ENCODE assay signal across 11 cellular contexts in the genomic region with DNA sequence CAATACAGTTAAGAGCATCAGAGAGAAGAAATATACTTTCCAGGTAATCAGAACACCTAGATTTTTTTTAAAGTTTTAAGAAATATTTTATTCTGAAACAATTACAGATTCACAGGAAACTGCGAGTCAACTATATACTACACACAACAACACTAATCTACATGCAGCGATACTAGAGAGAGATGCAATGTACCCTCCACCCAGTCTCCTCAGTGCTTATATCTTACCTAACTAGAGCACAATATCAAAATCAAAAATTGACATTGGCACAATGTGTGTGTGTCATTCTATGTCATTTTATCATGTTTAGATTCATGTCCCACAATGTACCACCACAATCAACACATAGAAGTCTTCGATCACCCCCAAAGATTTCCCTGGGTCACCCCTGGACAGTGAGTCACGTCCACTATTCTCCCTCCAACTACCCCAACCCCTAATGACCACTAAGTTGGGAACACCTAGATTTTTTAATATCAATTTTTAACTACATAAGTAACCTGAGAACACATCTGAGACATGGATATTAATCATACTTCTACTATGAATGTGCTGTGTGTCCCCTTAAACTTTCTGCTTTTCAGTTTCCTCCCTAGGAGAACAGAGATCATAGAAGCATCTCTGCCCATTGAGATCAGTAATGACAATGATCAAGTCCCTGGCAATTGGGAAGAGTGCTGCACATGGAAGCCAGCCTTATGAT.
DNase-seq lines count a peak whose midpoint lies in the region; ATAC-seq, FAIRE-seq and TF ChIP-seq lines count a peak whose summit lies in the region.
"Had no signal": no experiment of that assay in that cellular context is flagged by ENCODE, and none has a peak within 500 bp of the region (broad histone marks: within the 10 kb centered on the region; RNA-seq: fewer than 3 reads in every experiment).

No MANE protein-coding gene starts in this region.

- dilution Hi-C loops in endothelial cell of umbilical vein (cut with MboI; ENCODE audit: extremely low pct_ligation_motif_present, low sequenced_read_pairs), result no loop called here

- H3K4me1 ChIP-seq in breast epithelium, result peaks cover 6 to 10% of the 10 kb centered on the region in 2 donors
- H3K4me1 ChIP-seq in endothelial cell of umbilical vein (ENCODE audit: control insufficient read depth, extremely low read depth, insufficient read depth, low read length), result peaks cover 62% of the 10 kb centered on the region
- H3K4me1 ChIP-seq in uterus, result peaks cover 3 to 8% of the 10 kb centered on the region in 2 donors
- no peaks in the 10 kb centered on the region for H3K4me1 ChIP-seq in colonic mucosa
- H3K4me1 ChIP-seq in mucosa of descending colon (ENCODE audit: low read depth), result no peaks in the 10 kb centered on the region

- H3K4me1 Mint-ChIP-seq in MCF 10A (ENCODE audit: insufficient read depth, unreplicated experiment), result peaks cover 32% of the 10 kb centered on the region

- no peaks in the 10 kb centered on the region for H3K79me2 ChIP-seq in endothelial cell of umbilical vein (ENCODE audit: control insufficient read depth, insufficient read depth, low read length)

- H3K9ac ChIP-seq in endothelial cell of umbilical vein (replicated peaks; ENCODE audit: extremely low read depth, insufficient read depth, low read length) (no peak overlapping the region), colonic mucosa (ENCODE audit: low read depth in 2 of 2, low read length in 2 of 2) (no peak overlapping the region)

- ATAC-seq in HG03442 (IDR thresholded peaks at IDR 0.05; ENCODE audit: unreplicated experiment) (peak; percentile 19), mucosa of descending colon (no peak)

- intact Hi-C loops in breast epithelium (cut with DNase I; ENCODE audit: low total_unique reads), result loop anchor here (5.0 kb wide), 1 partner anchor 1302 kb away; no protein-coding TSS in a partner anchor
- intact Hi-C loops in MCF 10A (cut with micrococcal nuclease), result loop anchor here (1.0 to 10.0 kb wide), 2 partner anchors 82 to 205 kb away; partner anchors contain the start of gene PTPN12
- intact Hi-C loops in endothelial cell of umbilical vein (cut with micrococcal nuclease), result loop anchor here (1.0 to 5.0 kb wide), 3 partner anchors 41 to 812 kb away; partner anchors contain the start of gene CCDC146
- intact Hi-C loops in uterus (cut with DNase I; ENCODE audit: low total_unique reads), result no loop called here
- intact Hi-C loops in colonic mucosa (cut with DNase I), result no loop called here
- intact Hi-C loops in mucosa of descending colon (cut with DNase I, micrococcal nuclease), result no loop called here

- DNase-seq in breast epithelium (ENCODE audit: low spot score in 2 of 2) (no peak), MCF 10A (ENCODE audit: unreplicated experiment) (no peak), endothelial cell of umbilical vein (ENCODE audit: low read depth, low spot score) (peak; percentile 13), uterus (no peak), colonic mucosa (no peak), mucosa of descending colon (no peak)
- DNase-seq in activated CD8-positive, alpha-beta memory T cell treated with anti-CD3 and anti-CD28 coated beads, Interleukin-2, amount 50 U/mL, for 48 hours, result no peak
- DNase-seq: NCI-H748 treated with DMSO at 0.1 percent for 48 hours had no signal

- H3K36me3 ChIP-seq in breast epithelium (no peaks in the 10 kb centered on the region), endothelial cell of umbilical vein (ENCODE audit: control insufficient read depth in 2 of 2, extremely low read depth in 1 of 2, insufficient read depth in 2 of 2, low read length in 2 of 2) (no peaks in the 10 kb centered on the region), uterus (no peaks in the 10 kb centered on the region), colonic mucosa (no peaks in the 10 kb centered on the region), mucosa of descending colon (ENCODE audit: low read depth) (no peaks in the 10 kb centered on the region)

- CTCF ChIA-PET in MCF 10A (lab: Yijun Ruan, JAX) (interaction anchor here (0.6 to 1.0 kb wide), 2 partner anchors 9 to 247 kb away, joined by 3 to 4 read pairs; no protein-coding TSS in a partner anchor), endothelial cell of umbilical vein (lab: Charles Lee) (interaction anchor here (0.6 to 4.8 kb wide), 8 partner anchors 9 to 272 kb away, joined by 3 to 45 read pairs (median 4); partner anchors contain the start of gene CCDC146)

- no peaks in the 10 kb centered on the region for H3K9me1 ChIP-seq in endothelial cell of umbilical vein (replicated peaks; ENCODE audit: control insufficient read depth, extremely low read depth, insufficient read depth, low read length)

- POLR2A ChIA-PET in MCF 10A (lab: Yijun Ruan, JAX) (interaction anchor here (0.9 kb wide), 1 partner anchor 82 kb away, joined by 3 read pairs; no protein-coding TSS in a partner anchor), endothelial cell of umbilical vein (lab: Charles Lee) (interaction anchor here (0.7 kb wide), 1 partner anchor 704 kb away, joined by 3 read pairs; no protein-coding TSS in a partner anchor)

- H3K4me2 ChIP-seq in endothelial cell of umbilical vein (ENCODE audit: insufficient read depth, low read length), result peak overlapping the region; percentile 75

- H3K27ac Mint-ChIP-seq in MCF 10A (ENCODE audit: low read depth, unreplicated experiment), result no peak overlapping the region
- H3K27ac Mint-ChIP-seq: HFFc6 had no signal

- peak overlapping the region; percentile 1 for H2AFZ ChIP-seq in endothelial cell of umbilical vein (ENCODE audit: low read depth, low read length)

- H3K9me3 Mint-ChIP-seq in MCF 10A (ENCODE audit: unreplicated experiment), result no peaks in the 10 kb centered on the region
- H3K9me3 Mint-ChIP-seq: HFFc6, neural crest cell had no signal

- H3K27ac ChIP-seq in breast epithelium (peak overlapping the region; percentile 61 to 80), endothelial cell of umbilical vein (ENCODE audit: insufficient read depth, low read depth, low read length) (peak overlapping the region; percentile 56), uterus (peak overlapping the region; percentile 55 to 69), colonic mucosa (no peak overlapping the region)

- H3K9me3 ChIP-seq in breast epithelium (no peaks in the 10 kb centered on the region), endothelial cell of umbilical vein (replicated peaks; ENCODE audit: control insufficient read depth, insufficient read depth, low read length) (no peaks in the 10 kb centered on the region), uterus (no peaks in the 10 kb centered on the region), colonic mucosa (no peaks in the 10 kb centered on the region), mucosa of descending colon (no peaks in the 10 kb centered on the region)

- H3K27me3 ChIP-seq in breast epithelium (no peaks in the 10 kb centered on the region), endothelial cell of umbilical vein (ENCODE audit: control insufficient read depth in 2 of 2, insufficient read depth in 2 of 2, low read length in 2 of 2) (no peaks in the 10 kb centered on the region), uterus (no peaks in the 10 kb centered on the region), colonic mucosa (no peaks in the 10 kb centered on the region)

- H3K4me3 ChIP-seq in breast epithelium (no peak overlapping the region), endothelial cell of umbilical vein (replicated peaks in 1 of 3; ENCODE audit: insufficient read depth in 1 of 3, low read depth in 1 of 3, low read length in 3 of 3) (no peak overlapping the region), uterus (no peak overlapping the region), colonic mucosa (no peak overlapping the region), mucosa of descending colon (no peak overlapping the region)

- TF ChIP-seq POLR2A in breast epithelium (IDR thresholded peaks at IDR 0.05), result no peak
- no peak for TF ChIP-seq POLR2A in endothelial cell of umbilical vein (IDR thresholded peaks at IDR 0.05; ENCODE audit: low read depth, low read length)
- no peak for TF ChIP-seq POLR2A in uterus (IDR thresholded peaks at IDR 0.05)

- TF ChIP-seq CTCF in breast epithelium (IDR thresholded peaks at IDR 0.05) (no peak), MCF 10A (IDR thresholded peaks at IDR 0.05; ENCODE audit: unreplicated experiment) (no peak), endothelial cell of umbilical vein (IDR thresholded peaks at IDR 0.05; ENCODE audit: extremely low read depth in 1 of 2, insufficient read depth in 1 of 2, low read depth in 1 of 2, low read length in 2 of 2) (no peak), uterus (IDR thresholded peaks at IDR 0.05) (no peak), colonic mucosa (IDR thresholded peaks at IDR 0.05) (no peak), mucosa of descending colon (IDR thresholded peaks at IDR 0.05) (no peak)

- no peak overlapping the region for H3K4me3 Mint-ChIP-seq in MCF 10A (ENCODE audit: unreplicated experiment)
- H3K4me3 Mint-ChIP-seq: HFFc6, neural crest cell had no signal

- FAIRE-seq in endothelial cell of umbilical vein (lab: Jason Lieb, UNC), result no peak

- BruUV-seq in MCF 10A (replicated peaks; lab: Mats Ljungman, UMichigan) (no TSS peak), endothelial cell of umbilical vein (replicated peaks; lab: Mats Ljungman, UMichigan) (no TSS peak)

- H3K36me3 Mint-ChIP-seq in MCF 10A (ENCODE audit: insufficient read depth, unreplicated experiment), result no peaks in the 10 kb centered on the region

- no peaks in the 10 kb centered on the region for H4K20me1 ChIP-seq in endothelial cell of umbilical vein (replicated peaks; ENCODE audit: control insufficient read depth, extremely low read depth, insufficient read depth, low read length)

- H3K27me3 Mint-ChIP-seq in MCF 10A (ENCODE audit: insufficient read depth, unreplicated experiment), result no peaks in the 10 kb centered on the region

TF ChIP-seq in endothelial cell of umbilical vein, 7 proteins besides CTCF, POLR2A, EP300 and RAD21:
- TF ChIP-seq MYC (IDR thresholded peaks at IDR 0.05; ENCODE audit: low read depth, low read length) (no peak), FOS (IDR thresholded peaks at IDR 0.05; ENCODE audit: borderline replicate concordance, insufficient read depth, low read length) (peak; percentile 10), GATA2 (IDR thresholded peaks at IDR 0.05; ENCODE audit: insufficient read depth, insufficient read length, low read depth, low read length) (no peak), EZH2 (IDR thresholded peaks at IDR 0.05; ENCODE audit: borderline replicate concordance, low read depth, low read length, severe bottlenecking) (no peak)

Comparison
In these comparisons a context has a peak if more than half of its experiments do, and no peak if none do; other contexts are left out.
1. intact Hi-C loops: an anchor here in breast epithelium (5.0 kb wide), MCF 10A (1.0 to 10.0 kb wide) and endothelial cell of umbilical vein (1.0 to 5.0 kb wide); none called in uterus, colonic mucosa and mucosa of descending colon.